ENCODE assay signal across 18 cellular contexts in the genomic region with DNA sequence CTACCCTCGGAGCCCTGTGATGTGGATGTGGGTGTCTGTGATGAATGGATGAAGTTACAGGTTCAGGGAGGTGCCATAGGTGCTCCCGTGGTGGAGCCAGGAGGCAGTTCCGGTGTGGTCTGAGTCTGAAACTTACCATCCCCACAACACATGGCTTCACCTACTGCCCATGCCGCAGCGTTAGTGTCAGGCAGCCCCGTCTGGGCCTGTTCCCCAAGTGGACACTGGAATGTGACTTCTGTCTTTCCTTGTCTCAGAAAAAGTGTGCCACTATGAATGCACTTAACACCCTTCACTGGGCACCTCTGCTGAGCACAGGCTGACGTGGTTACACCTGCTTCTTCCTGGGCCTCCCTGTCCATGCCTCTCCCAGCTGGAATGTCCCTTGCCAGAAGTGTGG. TPM values are rescaled to one million over a fixed set of nuclear protein-coding genes. Genes with fewer than 3 reads are reported as not detected.
DNase-seq lines count a peak whose midpoint lies in the region; ATAC-seq, FAIRE-seq and TF ChIP-seq lines count a peak whose summit lies in the region.
"Had no signal": no experiment of that assay in that cellular context is flagged by ENCODE, and none has a peak within 500 bp of the region (broad histone marks: within the 10 kb centered on the region; RNA-seq: fewer than 3 reads in every experiment).

No MANE protein-coding gene starts in this region.

- no peak overlapping the region for H3K23ac ChIP-seq in H1 (ENCODE audit: insufficient read length)

- H3K4me2 ChIP-seq in H1 (ENCODE audit: insufficient read depth in 1 of 2, low read depth in 2 of 2, low read length in 2 of 2): no peak overlapping the region
- H3K4me2 ChIP-seq: BLaER1 had no signal

- H3K4me1 Mint-ChIP-seq in stimulated activated naive B cell treated with anti-CD40 and anti-IgM and Interleukin-4, amounts not matched to agents 10 μg/mL and 1 μg/mL and 100 μg/mL, for 72 hours: peaks cover 47 to 83% of the 10 kb centered on the region in 2 donors
- peaks cover 13% of the 10 kb centered on the region for H3K4me1 Mint-ChIP-seq in stimulated activated effector memory CD8-positive, alpha-beta T cell treated with anti-CD3 and anti-CD28 coated beads, Interleukin-12 subunit alpha, Interleukin-12 subunit beta, amount 100 ng/mL, for 72 hours

- peaks cover 54 to 66% of the 10 kb centered on the region in 2 donors for H3K36me3 Mint-ChIP-seq in stimulated activated naive B cell treated with anti-CD40 and anti-IgM and Interleukin-4, amounts not matched to agents 10 μg/mL and 1 μg/mL and 100 μg/mL, for 72 hours
- H3K36me3 Mint-ChIP-seq in stimulated activated effector memory CD8-positive, alpha-beta T cell treated with anti-CD3 and anti-CD28 coated beads, Interleukin-12 subunit alpha, Interleukin-12 subunit beta, amount 100 ng/mL, for 72 hours: peaks cover 13% of the 10 kb centered on the region
- H3K36me3 Mint-ChIP-seq: CD8-positive, alpha-beta memory T cell had no signal

- no peak overlapping the region; a peak in 2 of 7 replicates for H3K9ac ChIP-seq in H1 (replicated peaks in 1 of 4; ENCODE audit: extremely low read depth in 1 of 4, low read depth in 3 of 4, low read length in 3 of 4)
- H3K9ac ChIP-seq: BLaER1 had no signal

- H3K4me1 ChIP-seq in cardiac muscle cell (ENCODE audit: low read depth) (peaks cover 30% of the 10 kb centered on the region), H1 (replicated peaks in 1 of 4; ENCODE audit: control insufficient read depth in 3 of 4, insufficient read depth in 4 of 4, low read length in 3 of 4) (peaks cover 0 to under 1% (median under 1%) of the 10 kb centered on the region in 4 experiments; a peak in 2 of 7 replicates), neutrophil (ENCODE audit: control insufficient read depth in 1 of 2, insufficient read depth in 1 of 2, low read depth in 1 of 2, low read length in 1 of 2) (peaks cover 39 to 60% of the 10 kb centered on the region in 2 experiments), tibial artery (peaks cover 0 to 15% (median 0%) of the 10 kb centered on the region in 4 donors)

- 0 out of 2 replicates have a peak overlapping the region, but pooled peaks have one; percentile 12 for H2BK15ac ChIP-seq in H1 (ENCODE audit: low read length)

- H2BK12ac ChIP-seq in H1 (ENCODE audit: low read depth, low read length): no peak overlapping the region

- TF ChIP-seq EP300 in H1 (IDR thresholded peaks at IDR 0.05; ENCODE audit: borderline replicate concordance in 1 of 2, low read depth in 2 of 2, low read length in 2 of 2): no peak

- H3K27ac Mint-ChIP-seq in stimulated activated naive B cell treated with anti-CD40 and anti-IgM and Interleukin-4, amounts not matched to agents 10 μg/mL and 1 μg/mL and 100 μg/mL, for 72 hours: peak overlapping the region; percentile 77
- H3K27ac Mint-ChIP-seq in stimulated activated effector memory CD8-positive, alpha-beta T cell treated with anti-CD3 and anti-CD28 coated beads, Interleukin-12 subunit alpha, Interleukin-12 subunit beta, amount 100 ng/mL, for 72 hours: no peak overlapping the region

- H4K91ac ChIP-seq in H1 (replicated peaks; ENCODE audit: insufficient read length, low read length): no peak overlapping the region

- DNase-seq in cardiac muscle cell (ENCODE audit: low read depth in 1 of 2, low spot score in 1 of 2) (no peak), Right ventricle myocardium superior (no peak), H1 (ENCODE audit: low read depth in 1 of 2, low spot score in 2 of 2) (no peak), tibial artery (no peak), NCI-H446 treated with DMSO at 0.1 percent for 48 hours (lab: John Stamatoyannopoulos, UW) (no peak)
- no peak for DNase-seq in stimulated activated naive B cell treated with anti-CD40 and anti-IgM and Interleukin-4, amounts not matched to agents 10 μg/mL and 1 μg/mL and 100 μg/mL, for 72 hours
- DNase-seq in stimulated activated effector memory CD8-positive, alpha-beta T cell treated with anti-CD3 and anti-CD28 coated beads, Interleukin-12 subunit alpha, Interleukin-12 subunit beta, amount 100 ng/mL, for 72 hours (ENCODE audit: low spot score in 2 of 2): no peak
- DNase-seq: 8988T; AML-193; Caco-2; CD8-positive, alpha-beta memory T cell; DMS53 had no signal

- no peak overlapping the region for H3K4ac ChIP-seq in H1 (replicated peaks; ENCODE audit: insufficient read length, low read depth, low read length)

- H3K56ac ChIP-seq in H1 (replicated peaks; ENCODE audit: insufficient read length, low read depth, low read length): no peak overlapping the region

- CTCF ChIA-PET in H1 (lab: Charles Lee; ENCODE audit: partially characterized antibody): interaction anchor here (0.9 kb wide), 1 partner anchor 120 kb away, joined by 4 read pairs; no protein-coding TSS in a partner anchor

- no peak overlapping the region for H2AK5ac ChIP-seq in H1 (ENCODE audit: low read depth, low read length)

- H3K4me3 ChIP-seq in cardiac muscle cell (no peak overlapping the region), H1 (ENCODE audit: extremely low read depth in 1 of 4, insufficient read depth in 2 of 4, low read depth in 3 of 4, low read length in 4 of 4) (no peak overlapping the region), neutrophil (ENCODE audit: low read depth in 1 of 2, low read length in 1 of 2) (no peak overlapping the region), tibial artery (no peak overlapping the region)
- H3K4me3 ChIP-seq: BLaER1 had no signal

- H3K27me3 ChIP-seq in cardiac muscle cell: no peaks in the 10 kb centered on the region
- H3K27me3 ChIP-seq in H1 (replicated peaks in 1 of 4; ENCODE audit: control insufficient read depth in 3 of 4, extremely low read depth in 1 of 4, insufficient read depth in 3 of 4, low read length in 3 of 4): peaks cover 0 to 5% (median 5%) of the 10 kb centered on the region in 4 experiments; a peak in 6 of 7 replicates
- no peaks in the 10 kb centered on the region for H3K27me3 ChIP-seq in neutrophil
- H3K27me3 ChIP-seq in tibial artery: no peaks in the 10 kb centered on the region
- H3K27me3 ChIP-seq: BLaER1 had no signal

- H2BK120ac ChIP-seq in H1 (replicated peaks; ENCODE audit: low read depth, low read length): no peak overlapping the region

- H3K27ac ChIP-seq in cardiac muscle cell (peak overlapping the region; percentile 54), H1 (ENCODE audit: low read depth, low read length) (no peak overlapping the region), neutrophil (peak overlapping the region; percentile 72), tibial artery (no peak overlapping the region)
- H3K27ac ChIP-seq: BLaER1, HL-60 had no signal

- H3K18ac ChIP-seq in H1 (ENCODE audit: extremely low read depth, low read length): no peak overlapping the region

- 87% methylated on average over 7 of the region's 7 CpGs; no CpG with 5 or more reads in 1 of the 2 experiments for WGBS in H1 (ENCODE audit: extremely low coverage in 1 of 2, insufficient coverage in 1 of 2, insufficient read length in 1 of 2, insufficient replicate concordance in 2 of 2, low coverage in 1 of 2, low lambda C conversion rate in 2 of 2, missing lambda C conversion rate in 1 of 2), 2 experiments

- no peaks in the 10 kb centered on the region; the same call in 1 of the 2 replicates for H3K79me1 ChIP-seq in H1 (ENCODE audit: low read depth, low read length)

- no peak overlapping the region for H4K8ac ChIP-seq in H1 (ENCODE audit: extremely low read depth, insufficient read depth, low read length)

- no peaks in the 10 kb centered on the region for H3K23me2 ChIP-seq in H1 (ENCODE audit: low read depth, low read length)

- H3K27me3 Mint-ChIP-seq in stimulated activated naive B cell treated with anti-CD40 and anti-IgM and Interleukin-4, amounts not matched to agents 10 μg/mL and 1 μg/mL and 100 μg/mL, for 72 hours: no peaks in the 10 kb centered on the region
- H3K27me3 Mint-ChIP-seq: CD8-positive, alpha-beta memory T cell had no signal

- no peak for TF ChIP-seq POLR2A in H1 (IDR thresholded peaks at IDR 0.05; ENCODE audit: control extremely low read depth in 1 of 2, low read depth in 2 of 2, low read length in 2 of 2)

- H3K79me2 ChIP-seq in H1 (ENCODE audit: control insufficient read depth in 1 of 2, insufficient read depth in 2 of 2, low read length in 2 of 2): peaks cover 0 to 5% of the 10 kb centered on the region in 2 experiments; a peak in 1 of 4 replicates

- peak overlapping the region in 1 of 2 donors; percentile 25 for H3K4me3 Mint-ChIP-seq in stimulated activated naive B cell treated with anti-CD40 and anti-IgM and Interleukin-4, amounts not matched to agents 10 μg/mL and 1 μg/mL and 100 μg/mL, for 72 hours
- no peak overlapping the region for H3K4me3 Mint-ChIP-seq in stimulated activated effector memory CD8-positive, alpha-beta T cell treated with anti-CD3 and anti-CD28 coated beads, Interleukin-12 subunit alpha, Interleukin-12 subunit beta, amount 100 ng/mL, for 72 hours
- H3K4me3 Mint-ChIP-seq: CD8-positive, alpha-beta memory T cell had no signal

- H4K5ac ChIP-seq in H1 (ENCODE audit: insufficient read length, low read depth, low read length): no peak overlapping the region

- TF ChIP-seq CTCF in cardiac muscle cell (IDR thresholded peaks at IDR 0.05; ENCODE audit: low read depth, low read length) (no peak), H1 (IDR thresholded peaks at IDR 0.05; ENCODE audit: control extremely low read depth in 1 of 3, insufficient read depth in 1 of 3, low read depth in 1 of 3, low read length in 3 of 3) (no peak), neutrophil (IDR thresholded peaks at IDR 0.05) (no peak), tibial artery (IDR thresholded peaks at IDR 0.05) (no peak)

- H2AFZ ChIP-seq in H1 (ENCODE audit: low read length): no peak overlapping the region

- intact Hi-C loops in Right ventricle myocardium superior (cut with DNase I): no loop called here
- intact Hi-C loops in tibial artery (cut with DNase I; ENCODE audit: low total_unique reads): no loop called here

- TF ChIP-seq RAD21 in H1 (IDR thresholded peaks at IDR 0.05 in 1 of 2, conservative IDR thresholded peaks at IDR 0.05 in 1 of 2; ENCODE audit: low read depth in 2 of 2, low read length in 2 of 2): no peak

- peaks cover 7 to 10% of the 10 kb centered on the region in 2 donors for H3K9me3 Mint-ChIP-seq in stimulated activated naive B cell treated with anti-CD40 and anti-IgM and Interleukin-4, amounts not matched to agents 10 μg/mL and 1 μg/mL and 100 μg/mL, for 72 hours
- H3K9me3 Mint-ChIP-seq in stimulated activated effector memory CD8-positive, alpha-beta T cell treated with anti-CD3 and anti-CD28 coated beads, Interleukin-12 subunit alpha, Interleukin-12 subunit beta, amount 100 ng/mL, for 72 hours: no peaks in the 10 kb centered on the region
- H3K9me3 Mint-ChIP-seq: CD8-positive, alpha-beta memory T cell had no signal

- H4K20me1 ChIP-seq in H1 (replicated peaks in 1 of 2; ENCODE audit: control insufficient read depth in 1 of 2, insufficient read depth in 2 of 2, low read length in 2 of 2): peaks cover 0 to 2% of the 10 kb centered on the region in 2 experiments

- H3K36me3 ChIP-seq in cardiac muscle cell (no peaks in the 10 kb centered on the region), H1 (ENCODE audit: control insufficient read depth in 2 of 4, insufficient read depth in 4 of 4, low read length in 3 of 4) (no peaks in the 10 kb centered on the region), neutrophil (no peaks in the 10 kb centered on the region), tibial artery (no peaks in the 10 kb centered on the region)

- no peak overlapping the region for H2BK5ac ChIP-seq in H1 (ENCODE audit: low read depth, low read length)

- no peak overlapping the region for H2BK20ac ChIP-seq in H1 (ENCODE audit: low read length)

- no peak for ATAC-seq in Right ventricle myocardium superior (ENCODE audit: poor library complexity)
- no peak for ATAC-seq in stimulated activated naive B cell treated with anti-CD40 and anti-IgM and Interleukin-4, amounts not matched to agents 10 μg/mL and 1 μg/mL and 100 μg/mL, for 72 hours (replicated peaks)
- no peak for ATAC-seq in stimulated activated effector memory CD8-positive, alpha-beta T cell treated with anti-CD3 and anti-CD28 coated beads, Interleukin-12 subunit alpha, Interleukin-12 subunit beta, amount 100 ng/mL, for 72 hours
- ATAC-seq: HCT116 had no signal

- H3K9me3 ChIP-seq in cardiac muscle cell (ENCODE audit: low read depth) (no peaks in the 10 kb centered on the region), H1 (ENCODE audit: insufficient read depth in 2 of 2, low read depth in 1 of 2, low read length in 1 of 2) (no peaks in the 10 kb centered on the region), neutrophil (no peaks in the 10 kb centered on the region), tibial artery (no peaks in the 10 kb centered on the region)
- H3K9me3 ChIP-seq: Caco-2 had no signal

- H3K14ac ChIP-seq in H1 (ENCODE audit: insufficient read length): no peak overlapping the region

- POLR2A ChIA-PET in H1 (lab: Charles Lee; ENCODE audit: partially characterized antibody): no interaction called here

- no peak for FAIRE-seq in H1 (lab: Jason Lieb, UNC)
- FAIRE-seq: GM18507, H54 had no signal

RNA-seq across cellular contexts. Expression of a gene that starts 8.6 kb away (rescaled TPM):
- total RNA-seq in cardiac muscle cell (6.4 and 14.8 TPM in 2 replicates), Right ventricle myocardium superior (2.9 TPM)
- polyA plus RNA-seq in cardiac muscle cell (5.7 and 11.8 TPM in 2 replicates), H1 (2011; rRNA removed) (6.9 and 7.1 TPM in 2 replicates)
- 20.5 and 20.6 TPM in 2 replicates for total RNA-seq in H1 (2021; fragmentation: NEBNext Ultra II Directional; extraction: Animal tissue kit (Norgen Biotek cat#: 25700))
- polyA plus RNA-seq in H1 (2011; cell fraction: cytosol; rRNA removed): 5.4 TPM
- polyA plus RNA-seq in H1 (2011; cell fraction: nucleus; rRNA removed): 10.9 TPM
- 8.6 to 11.9 TPM (median 11.1 TPM) in 4 replicates for polyA plus RNA-seq in H1 (2012, experiment 1 of 2)
- 2.7 TPM for polyA plus RNA-seq in H1 (2012, experiment 2 of 2)
- polyA plus RNA-seq in H1 (2013, experiment 1 of 2): 6.4 TPM
- polyA plus RNA-seq in H1 (2013, experiment 2 of 2): 6.4 TPM
- 25.2 and 26.2 TPM in 2 replicates for polyA minus RNA-seq in H1 (2011; rRNA and poly(A)+ RNA removed)
- polyA minus RNA-seq in H1 (2011; cell fraction: cytosol; rRNA and poly(A)+ RNA removed): 16.0 TPM
- polyA minus RNA-seq in H1 (2011; cell fraction: nucleus; rRNA and poly(A)+ RNA removed): 15.9 TPM

Comparison
In these comparisons a context has a peak if more than half of its experiments do, and no peak if none do; other contexts are left out.
1. H3K27ac ChIP-seq: peak in cardiac muscle cell (single experiment) and neutrophil (single experiment); none in H1 (single experiment) and tibial artery (0 of 2).